In genomic region chr1:155017021-155017945, GRCh38 we compare ENCODE assay signal across 1 cellular context.
TF ChIP-seq lines count a peak whose summit lies in the region.

No MANE protein-coding gene starts in this region.

TF ChIP-seq in WTC11, 78 proteins besides CTCF, POLR2A, EP300 and RAD21 (continued from another document and continues in another):
- TF ChIP-seq IRF1 (CRISPR knock-in tag; IDR thresholded peaks at IDR 0.05) (0 out of 2 replicates have a peak, but pooled peaks have one; percentile 23), PREB (CRISPR knock-in tag; IDR thresholded peaks at IDR 0.05; ENCODE audit: borderline replicate concordance) (no peak), ZNF263 (CRISPR knock-in tag; IDR thresholded peaks at IDR 0.05; ENCODE audit: low read depth) (0 out of 2 replicates have a peak, but pooled peaks have one; percentile 8), TCF7 (CRISPR knock-in tag; IDR thresholded peaks at IDR 0.05; ENCODE audit: low read depth) (no peak), ARID4B (CRISPR knock-in tag; IDR thresholded peaks at IDR 0.05; ENCODE audit: borderline replicate concordance) (peak; percentile 84; the same call in 1 of the 2 replicates), SMAD3 (CRISPR knock-in tag; IDR thresholded peaks at IDR 0.05; ENCODE audit: borderline replicate concordance) (peak; percentile 44; the same call in 1 of the 2 replicates), NFE2L1 (CRISPR knock-in tag; IDR thresholded peaks at IDR 0.05) (peak; percentile 89), ZNF317 (CRISPR knock-in tag; IDR thresholded peaks at IDR 0.05; ENCODE audit: borderline replicate concordance, low read depth) (0 out of 2 replicates have a peak, but pooled peaks have one; percentile 19), ZBTB43 (CRISPR knock-in tag; IDR thresholded peaks at IDR 0.05) (peak; percentile 71; the same call in 1 of the 2 replicates), MYBL2 (CRISPR knock-in tag; IDR thresholded peaks at IDR 0.05) (peak; percentile 62; the same call in 1 of the 2 replicates), FOXP1 (CRISPR knock-in tag; IDR thresholded peaks at IDR 0.05; ENCODE audit: borderline replicate concordance) (peak; percentile 94), ZNF121 (CRISPR knock-in tag; IDR thresholded peaks at IDR 0.05) (no peak), ERG (CRISPR knock-in tag; IDR thresholded peaks at IDR 0.05) (no peak), FOXK1 (CRISPR knock-in tag; IDR thresholded peaks at IDR 0.05) (peak; percentile 81), MLX (CRISPR knock-in tag; IDR thresholded peaks at IDR 0.05) (no peak), USF2 (CRISPR knock-in tag; IDR thresholded peaks at IDR 0.05) (peak; percentile 26; the same call in 1 of the 2 replicates), ZSCAN18 (CRISPR knock-in tag; IDR thresholded peaks at IDR 0.05) (no peak), MXD4 (CRISPR knock-in tag; IDR thresholded peaks at IDR 0.05; ENCODE audit: borderline replicate concordance) (no peak), ZNF138 (CRISPR knock-in tag; conservative IDR thresholded peaks at IDR 0.05) (peak; percentile 80; the same call in 1 of the 2 replicates), HMGA2 (CRISPR knock-in tag; IDR thresholded peaks at IDR 0.05) (no peak), FOXP4 (CRISPR knock-in tag; IDR thresholded peaks at IDR 0.05) (peak; percentile 75), SMAD4 (CRISPR knock-in tag; IDR thresholded peaks at IDR 0.05) (no peak), E2F4 (CRISPR knock-in tag; IDR thresholded peaks at IDR 0.05; ENCODE audit: borderline replicate concordance, low read depth) (no peak), KAT7 (CRISPR knock-in tag; IDR thresholded peaks at IDR 0.05; ENCODE audit: borderline replicate concordance) (peak; percentile 90; the same call in 1 of the 2 replicates), NR2C2 (CRISPR knock-in tag; IDR thresholded peaks at IDR 0.05) (no peak), ZNF281 (CRISPR knock-in tag; IDR thresholded peaks at IDR 0.05) (0 out of 2 replicates have a peak, but pooled peaks have one; percentile 82), ESRRA (CRISPR knock-in tag; IDR thresholded peaks at IDR 0.05; ENCODE audit: borderline replicate concordance) (no peak), GRHL2 (CRISPR knock-in tag; IDR thresholded peaks at IDR 0.05; ENCODE audit: insufficient replicate concordance, severe bottlenecking) (no peak), ZNF423 (CRISPR knock-in tag; IDR thresholded peaks at IDR 0.05) (no peak), AR (CRISPR knock-in tag; IDR thresholded peaks at IDR 0.05) (no peak), ZBTB21 (CRISPR knock-in tag; IDR thresholded peaks at IDR 0.05; ENCODE audit: borderline replicate concordance) (peak; percentile 87), ZMAT4 (CRISPR knock-in tag; IDR thresholded peaks at IDR 0.05) (no peak), NR1H2 (CRISPR knock-in tag; IDR thresholded peaks at IDR 0.05) (no peak)
